In genomic region chr6:118639054-118639964, GRCh38 we compare ENCODE assay signal across 11 cellular contexts. TPM values are rescaled to one million over a fixed set of nuclear protein-coding genes. Genes with fewer than 3 reads are reported as not detected.
DNase-seq lines count a peak whose midpoint lies in the region; ATAC-seq, FAIRE-seq and TF ChIP-seq lines count a peak whose summit lies in the region.
"Had no signal": no experiment of that assay in that cellular context is flagged by ENCODE, and none has a peak within 500 bp of the region (broad histone marks: within the 10 kb centered on the region; RNA-seq: fewer than 3 reads in every experiment).

No MANE protein-coding gene starts in this region.

- no peaks in the 10 kb centered on the region for H3K9me3 ChIP-seq in Caco-2
- H3K9me3 ChIP-seq in kidney (ENCODE audit: control insufficient read depth in 1 of 2, low read length in 2 of 2): no peaks in the 10 kb centered on the region
- H3K9me3 ChIP-seq: breast epithelium had no signal

- TF ChIP-seq CTCF in Caco-2 (IDR thresholded peaks at IDR 0.05; ENCODE audit: insufficient read depth in 1 of 2, low read depth in 1 of 2, low read length in 1 of 2, severe bottlenecking in 1 of 2, unreplicated experiment in 1 of 2) (no peak), kidney (IDR thresholded peaks at IDR 0.05; ENCODE audit: borderline replicate concordance, extremely low read depth, insufficient read depth) (no peak), GM23338 (conservative IDR thresholded peaks at IDR 0.05; ENCODE audit: low read depth in 2 of 2) (no peak)

- no peaks in the 10 kb centered on the region for H3K27me3 ChIP-seq in Caco-2 (replicated peaks; ENCODE audit: control insufficient read depth, insufficient read depth, low read length)
- H3K27me3 ChIP-seq in GM23338 (ENCODE audit: insufficient read depth): no peaks in the 10 kb centered on the region
- H3K27me3 ChIP-seq: breast epithelium had no signal

- H3K27me3 Mint-ChIP-seq in Caco-2 (ENCODE audit: insufficient read depth, unreplicated experiment) (peaks cover 3% of the 10 kb centered on the region), GM23338 (ENCODE audit: insufficient read depth, low read depth, poor library complexity) (no peaks in the 10 kb centered on the region)
- H3K27me3 Mint-ChIP-seq in activated naive CD8-positive, alpha-beta T cell treated with anti-CD3 and anti-CD28 coated beads for 36 hours: no peaks in the 10 kb centered on the region

- peak; percentile 42 for DNase-seq in midbrain (lab: John Stamatoyannopoulos, UW)
- DNase-seq in Caco-2: no peak
- no peak for DNase-seq in kidney
- no peak for DNase-seq in GM23338 (ENCODE audit: low spot score)
- DNase-seq in activated naive CD8-positive, alpha-beta T cell treated with anti-CD3 and anti-CD28 coated beads for 36 hours: no peak
- DNase-seq: NCI-H82 had no signal

- no peaks in the 10 kb centered on the region for H3F3A ChIP-seq in GM23338 (replicated peaks; ENCODE audit: low read depth)

- H3K36me3 Mint-ChIP-seq in Caco-2 (ENCODE audit: insufficient read depth, unreplicated experiment): no peaks in the 10 kb centered on the region
- H3K36me3 Mint-ChIP-seq in GM23338 (ENCODE audit: low read depth): no peaks in the 10 kb centered on the region
- peaks cover 20% of the 10 kb centered on the region for H3K36me3 Mint-ChIP-seq in activated naive CD8-positive, alpha-beta T cell treated with anti-CD3 and anti-CD28 coated beads for 36 hours

- H3K4me3 ChIP-seq in Caco-2 (ENCODE audit: low read depth, low read length) (no peak overlapping the region), kidney (ENCODE audit: low read length in 2 of 2) (no peak overlapping the region), GM23338 (no peak overlapping the region)
- H3K4me3 ChIP-seq: breast epithelium had no signal

- no peak overlapping the region for H2AFZ ChIP-seq in GM23338

- no peak for FAIRE-seq in kidney (lab: Jason Lieb, UNC)

- peaks cover 49% of the 10 kb centered on the region for H3K79me2 ChIP-seq in GM23338 (replicated peaks; ENCODE audit: insufficient read depth)

- no TSS peak for BruUV-seq in Caco-2 (replicated peaks; lab: Mats Ljungman, UMichigan)

- CTCF ChIA-PET in Caco-2 (lab: Charles Lee): no interaction called here

- POLR2A ChIA-PET in Caco-2 (lab: Charles Lee): no interaction called here

- no peaks in the 10 kb centered on the region for H3K9me2 ChIP-seq in GM23338 (ENCODE audit: insufficient read depth)

- H4K20me1 ChIP-seq in GM23338 (replicated peaks; ENCODE audit: insufficient read depth): no peaks in the 10 kb centered on the region

- H3K9ac ChIP-seq in kidney (ENCODE audit: low read length in 2 of 2): no peak overlapping the region

- H3K4me3 Mint-ChIP-seq in Caco-2 (ENCODE audit: unreplicated experiment) (no peak overlapping the region), GM23338 (no peak overlapping the region)
- no peak overlapping the region for H3K4me3 Mint-ChIP-seq in activated naive CD8-positive, alpha-beta T cell treated with anti-CD3 and anti-CD28 coated beads for 36 hours
- H3K4me3 Mint-ChIP-seq: nephron had no signal

- H3K4me1 Mint-ChIP-seq in Caco-2 (ENCODE audit: low read depth, unreplicated experiment) (no peaks in the 10 kb centered on the region), GM23338 (peaks cover 8% of the 10 kb centered on the region)
- peaks cover 66% of the 10 kb centered on the region for H3K4me1 Mint-ChIP-seq in activated naive CD8-positive, alpha-beta T cell treated with anti-CD3 and anti-CD28 coated beads for 36 hours

- no peaks in the 10 kb centered on the region for H3K9me3 Mint-ChIP-seq in Caco-2 (ENCODE audit: unreplicated experiment)
- no peaks in the 10 kb centered on the region for H3K9me3 Mint-ChIP-seq in GM23338
- no peaks in the 10 kb centered on the region for H3K9me3 Mint-ChIP-seq in activated naive CD8-positive, alpha-beta T cell treated with anti-CD3 and anti-CD28 coated beads for 36 hours
- H3K9me3 Mint-ChIP-seq: nephron had no signal

- H3K27ac Mint-ChIP-seq in Caco-2 (ENCODE audit: unreplicated experiment) (no peak overlapping the region), GM23338 (no peak overlapping the region; the same call in 1 of the 2 replicates)
- no peak overlapping the region for H3K27ac Mint-ChIP-seq in activated naive CD8-positive, alpha-beta T cell treated with anti-CD3 and anti-CD28 coated beads for 36 hours
- H3K27ac Mint-ChIP-seq: nephron had no signal

- ATAC-seq in GM18909 (IDR thresholded peaks at IDR 0.05; ENCODE audit: poor library complexity, unreplicated experiment) (peak; percentile 90), GM21786 (IDR thresholded peaks at IDR 0.05; ENCODE audit: unreplicated experiment) (peak; percentile 90), HG03558 (IDR thresholded peaks at IDR 0.05; ENCODE audit: extremely low read depth, unreplicated experiment) (peak; percentile 65), GM23338 (no peak)

- H3K27ac ChIP-seq in kidney (ENCODE audit: low read depth in 2 of 2, low read length in 2 of 2): no peak overlapping the region
- H3K27ac ChIP-seq in GM23338 (ENCODE audit: low read depth): no peak overlapping the region
- H3K27ac ChIP-seq: breast epithelium had no signal

- H3K4me2 ChIP-seq in GM23338: no peak overlapping the region

- no peaks in the 10 kb centered on the region for H3K36me3 ChIP-seq in Caco-2 (ENCODE audit: control insufficient read depth, insufficient read depth, low read length)
- no peaks in the 10 kb centered on the region for H3K36me3 ChIP-seq in kidney (ENCODE audit: control insufficient read depth in 1 of 2, insufficient read depth in 2 of 2, low read length in 2 of 2)
- no peaks in the 10 kb centered on the region for H3K36me3 ChIP-seq in GM23338 (ENCODE audit: insufficient read depth)
- H3K36me3 ChIP-seq: breast epithelium had no signal

- H3K4me1 ChIP-seq in Caco-2 (no peaks in the 10 kb centered on the region), kidney (ENCODE audit: control insufficient read depth in 1 of 2, insufficient read depth in 1 of 2, low read depth in 1 of 2, low read length in 2 of 2) (peaks cover 0 to 2% of the 10 kb centered on the region in 2 donors), GM23338 (ENCODE audit: insufficient read depth) (peaks cover 17% of the 10 kb centered on the region)

- intact Hi-C loops in Caco-2 (cut with micrococcal nuclease; ENCODE audit: unreplicated experiment): no loop called here
- intact Hi-C loops in kidney (cut with DNase I): no loop called here

TF ChIP-seq in GM23338, 12 proteins besides CTCF, POLR2A, EP300 and RAD21:
- TF ChIP-seq EZH2phosphoT487 (IDR thresholded peaks at IDR 0.05; ENCODE audit: unreplicated experiment) (no peak), ZNF114 (CRISPR knock-in tag; IDR thresholded peaks at IDR 0.05) (no peak)
- TF ChIP-seq, protein P1, sequence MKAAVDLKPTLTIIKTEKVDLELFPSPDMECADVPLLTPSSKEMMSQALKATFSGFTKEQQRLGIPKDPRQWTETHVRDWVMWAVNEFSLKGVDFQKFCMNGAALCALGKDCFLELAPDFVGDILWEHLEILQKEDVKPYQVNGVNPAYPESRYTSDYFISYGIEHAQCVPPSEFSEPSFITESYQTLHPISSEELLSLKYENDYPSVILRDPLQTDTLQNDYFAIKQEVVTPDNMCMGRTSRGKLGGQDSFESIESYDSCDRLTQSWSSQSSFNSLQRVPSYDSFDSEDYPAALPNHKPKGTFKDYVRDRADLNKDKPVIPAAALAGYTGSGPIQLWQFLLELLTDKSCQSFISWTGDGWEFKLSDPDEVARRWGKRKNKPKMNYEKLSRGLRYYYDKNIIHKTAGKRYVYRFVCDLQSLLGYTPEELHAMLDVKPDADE (IDR thresholded peaks at IDR 0.05): no peak

RNA-seq across cellular contexts. Expression of gene CEP85L, which starts 12.1 kb away (rescaled TPM):
- 0.29 and 0.46 TPM in 2 replicates for total RNA-seq in Caco-2 (2022)
- total RNA-seq in kidney: 12.9 TPM
- polyA plus RNA-seq in kidney (ENCODE audit: insufficient read depth, low read depth, low replicate concordance): 0.84 TPM
- total RNA-seq in GM23338 (2014; rRNA removed; shearing (Covaris generic)): 10.1 and 13.4 TPM in 2 replicates
- 9.1 and 10.8 TPM in 2 replicates for polyA plus RNA-seq in GM23338 (2016; fragmentation: Nextera tagmentation; extraction: Ambion mirVana)
- total RNA-seq in activated naive CD8-positive, alpha-beta T cell treated with anti-CD3 and anti-CD28 coated beads for 36 hours: 10 to 100 TPM; 34.7 to 41.9 TPM
